10 cellular contexts compared by ENCODE assay signal in the genomic region with DNA sequence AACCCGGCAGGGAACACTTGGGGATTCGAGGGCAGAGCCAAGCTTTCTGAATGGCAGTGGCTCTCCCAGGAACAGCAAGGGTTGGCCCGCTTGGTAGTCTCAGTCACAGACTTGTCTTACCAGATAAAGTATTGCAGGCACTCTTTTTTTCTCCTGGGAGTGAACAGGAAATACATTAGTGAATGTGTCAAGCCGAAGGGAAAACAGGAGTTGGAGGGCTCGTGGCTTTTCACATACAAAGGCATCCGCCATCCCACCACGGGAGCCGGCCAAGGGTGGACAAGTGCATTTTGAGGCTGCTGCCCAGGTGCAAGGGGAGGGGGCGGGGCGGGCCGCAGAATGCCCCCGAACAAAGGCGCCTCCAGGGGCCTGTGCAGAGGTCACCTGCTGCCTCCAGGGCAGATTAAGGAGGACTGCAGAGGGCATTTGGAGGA.
DNase-seq lines count a peak whose midpoint lies in the region; ATAC-seq, FAIRE-seq and TF ChIP-seq lines count a peak whose summit lies in the region.
"Had no signal": no experiment of that assay in that cellular context is flagged by ENCODE, and none has a peak within 500 bp of the region (broad histone marks: within the 10 kb centered on the region; RNA-seq: fewer than 3 reads in every experiment).

No MANE protein-coding gene starts in this region.

- H3K27me3 Mint-ChIP-seq in activated CD8-positive, alpha-beta T cell treated with anti-CD3 and anti-CD28 coated beads, Interleukin-2, amount 10 ng/mL, durations not matched to agents 7 days and 5 days (ENCODE audit: low read depth): peaks cover 9% of the 10 kb centered on the region
- H3K27me3 Mint-ChIP-seq: stimulated activated naive CD8-positive, alpha-beta T cell treated with anti-CD3 and anti-CD28 coated beads, Interleukin-15, Interleukin-2, amounts not matched to agents 100 ng/mL and 50 ng/mL, for 24 hours had no signal

- H3K4me3 Mint-ChIP-seq in activated CD8-positive, alpha-beta T cell treated with anti-CD3 and anti-CD28 coated beads, Interleukin-2, amount 10 ng/mL, durations not matched to agents 7 days and 5 days: no peak overlapping the region

- peaks cover 0 to 15% of the 10 kb centered on the region in 2 donors for H3K4me1 ChIP-seq in kidney (ENCODE audit: control insufficient read depth in 1 of 2, insufficient read depth in 1 of 2, low read depth in 1 of 2, low read length in 2 of 2)

- H3K4me1 Mint-ChIP-seq in activated CD8-positive, alpha-beta T cell treated with anti-CD3 and anti-CD28 coated beads, Interleukin-2, amount 10 ng/mL, durations not matched to agents 7 days and 5 days (ENCODE audit: low read depth): peaks cover 6% of the 10 kb centered on the region

- peak overlapping the region; percentile 30 to 57 for H3K4me3 ChIP-seq in kidney (ENCODE audit: low read length in 2 of 2)

- intact Hi-C loops in kidney (cut with DNase I): no loop called here

- no peak for TF ChIP-seq CTCF in kidney (IDR thresholded peaks at IDR 0.05; ENCODE audit: borderline replicate concordance, extremely low read depth, insufficient read depth)

- H3K27ac Mint-ChIP-seq in activated CD8-positive, alpha-beta T cell treated with anti-CD3 and anti-CD28 coated beads, Interleukin-2, amount 10 ng/mL, durations not matched to agents 7 days and 5 days: no peak overlapping the region
- H3K27ac Mint-ChIP-seq: stimulated activated naive CD8-positive, alpha-beta T cell treated with anti-CD3 and anti-CD28 coated beads, Interleukin-15, Interleukin-2, amounts not matched to agents 100 ng/mL and 50 ng/mL, for 24 hours had no signal

- POLR2A ChIA-PET in activated CD8-positive, alpha-beta T cell treated with anti-CD3 and anti-CD28 coated beads, Interleukin-2, amount 10 ng/mL, durations not matched to agents 7 days and 5 days (lab: Charles Lee): no interaction called here

- H3K27ac ChIP-seq in kidney (ENCODE audit: low read depth in 2 of 2, low read length in 2 of 2): peak overlapping the region in 1 of 2 donors; percentile 7

- no peak for FAIRE-seq in kidney (lab: Jason Lieb, UNC)
- FAIRE-seq: bronchial epithelial cell had no signal

- CTCF ChIA-PET in activated CD8-positive, alpha-beta T cell treated with anti-CD3 and anti-CD28 coated beads, Interleukin-2, amount 10 ng/mL, durations not matched to agents 7 days and 5 days (lab: Charles Lee): interaction anchor here (1.0 kb wide), 1 partner anchor 299 kb away, joined by 3 read pairs; no protein-coding TSS in a partner anchor

- ATAC-seq in GM18858 (IDR thresholded peaks at IDR 0.05; ENCODE audit: unreplicated experiment) (peak; percentile 17), HG02588 (IDR thresholded peaks at IDR 0.05; ENCODE audit: unreplicated experiment) (peak; percentile 46)
- ATAC-seq in activated CD8-positive, alpha-beta T cell treated with anti-CD3 and anti-CD28 coated beads, Interleukin-2, amount 10 ng/mL, durations not matched to agents 7 days and 5 days: no peak

- H3K36me3 ChIP-seq in kidney (ENCODE audit: control insufficient read depth in 1 of 2, insufficient read depth in 2 of 2, low read length in 2 of 2): no peaks in the 10 kb centered on the region

- no peak overlapping the region for H3K9ac ChIP-seq in kidney (ENCODE audit: low read length in 2 of 2)

- peak; percentile 45 for DNase-seq in NAMALWA (ENCODE audit: low spot score)
- DNase-seq in kidney: no peak
- no peak for DNase-seq in C1 segment of cervical spinal cord (lab: John Stamatoyannopoulos, UW)
- DNase-seq in SIG-M5 (lab: John Stamatoyannopoulos, UW): no peak
- DNase-seq in activated CD8-positive, alpha-beta T cell treated with anti-CD3 and anti-CD28 coated beads, Interleukin-2, amount 10 ng/mL, durations not matched to agents 7 days and 5 days: no peak
- DNase-seq in kidney tubule cell (ENCODE audit: low spot score): no peak

- peaks cover 0 to 14% of the 10 kb centered on the region in 2 donors for H3K9me3 ChIP-seq in kidney (ENCODE audit: control insufficient read depth in 1 of 2, low read length in 2 of 2)

- no peaks in the 10 kb centered on the region for H3K9me3 Mint-ChIP-seq in activated CD8-positive, alpha-beta T cell treated with anti-CD3 and anti-CD28 coated beads, Interleukin-2, amount 10 ng/mL, durations not matched to agents 7 days and 5 days (ENCODE audit: insufficient read depth)
- H3K9me3 Mint-ChIP-seq: stimulated activated naive CD8-positive, alpha-beta T cell treated with anti-CD3 and anti-CD28 coated beads, Interleukin-15, Interleukin-2, amounts not matched to agents 100 ng/mL and 50 ng/mL, for 24 hours had no signal

- no peaks in the 10 kb centered on the region for H3K36me3 Mint-ChIP-seq in activated CD8-positive, alpha-beta T cell treated with anti-CD3 and anti-CD28 coated beads, Interleukin-2, amount 10 ng/mL, durations not matched to agents 7 days and 5 days (ENCODE audit: low read depth)
